15 cellular contexts compared by ENCODE assay signal in the genomic region with DNA sequence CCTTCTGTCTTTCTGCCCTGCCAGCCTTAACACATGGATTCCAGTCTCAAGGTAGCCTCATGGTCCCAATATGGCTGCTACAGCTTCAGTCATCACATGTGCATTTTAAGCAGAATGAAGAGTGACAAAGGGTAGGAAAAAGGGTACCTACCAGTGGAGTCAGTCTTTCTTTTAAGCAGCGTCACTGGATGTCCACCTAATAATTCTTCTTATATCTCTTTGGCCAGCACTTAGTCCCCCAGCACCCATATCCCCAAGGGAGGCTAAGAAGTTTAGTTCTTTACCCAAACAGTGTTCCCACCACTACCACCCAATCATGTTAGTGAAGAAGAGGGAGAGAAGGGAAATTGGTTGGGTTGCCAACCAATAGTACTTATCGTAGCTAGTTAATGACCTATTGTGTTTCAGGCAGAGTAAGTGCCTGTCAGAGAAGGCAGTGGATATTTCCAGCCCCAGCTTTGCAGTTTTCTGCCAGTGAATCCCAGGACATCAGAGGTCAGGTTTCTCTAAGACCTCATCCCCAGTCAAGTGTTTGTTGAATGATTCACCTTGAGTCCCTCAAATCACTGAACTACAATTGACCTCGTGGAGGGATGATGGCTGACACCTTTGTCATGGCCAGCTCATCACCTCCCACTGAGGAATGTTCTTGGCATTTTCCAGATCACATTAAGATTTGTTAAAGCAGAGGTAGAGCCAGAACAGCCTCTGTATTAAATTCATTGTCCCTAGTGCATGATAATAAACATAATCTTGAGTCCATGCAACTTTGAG.
DNase-seq lines count a peak whose midpoint lies in the region; ATAC-seq, FAIRE-seq and TF ChIP-seq lines count a peak whose summit lies in the region.
"Had no signal": no experiment of that assay in that cellular context is flagged by ENCODE, and none has a peak within 500 bp of the region (broad histone marks: within the 10 kb centered on the region; RNA-seq: fewer than 3 reads in every experiment).

No MANE protein-coding gene starts in this region.

- H3K4me1 ChIP-seq in HepG2 (ENCODE audit: insufficient read depth, low read length) = peaks cover 42% of the 10 kb centered on the region
- H3K4me1 ChIP-seq in right lobe of liver = no peaks in the 10 kb centered on the region
- H3K4me1 ChIP-seq: tibial nerve had no signal

- 49% methylated on average over 3 of the region's 3 CpGs for WGBS in HepG2 (ENCODE audit: low lambda C conversion rate)
- WGBS in right lobe of liver (ENCODE audit: insufficient coverage, low coverage, low lambda C conversion rate, missing lambda C conversion rate) = 58% methylated on average over 3 of the region's 3 CpGs

- POLR2A ChIA-PET in HepG2 (lab: Yijun Ruan, JAX) = interaction anchor here (1.3 kb wide), 1 partner anchor 25 kb away, joined by 7 read pairs; no protein-coding TSS in a partner anchor

- no TSS peak for BruUV-seq in HepG2 (replicated peaks; lab: Mats Ljungman, UMichigan)

- H3K27ac ChIP-seq in HepG2 (ENCODE audit: extremely low read length, insufficient read depth, low read length) = no peak overlapping the region
- no peak overlapping the region for H3K27ac ChIP-seq in right lobe of liver
- H3K27ac ChIP-seq: tibial nerve had no signal

- CTCF ChIA-PET in HepG2 (lab: Yijun Ruan, JAX; ENCODE audit: low intra/inter-chr PET ratio, low total read pairs) = no interaction called here

- no peak overlapping the region for H3K4me2 ChIP-seq in HepG2 (ENCODE audit: low read depth, low read length)

- DNase-seq in HepG2 (ENCODE audit: low spot score) = peak; percentile 63
- DNase-seq in right lobe of liver = no peak
- DNase-seq in SW 1271 (lab: John Stamatoyannopoulos, UW) = peak; percentile 69 to 70
- DNase-seq in foreskin fibroblast = peak; percentile 54 to 75
- no peak for DNase-seq in NCI-H2227 treated with DMSO at 0.1 percent for 48 hours (lab: John Stamatoyannopoulos, UW)
- no peak for DNase-seq in NCI-H524 (lab: John Stamatoyannopoulos, UW)
- DNase-seq in NCI-H1092 (lab: John Stamatoyannopoulos, UW) = no peak
- DNase-seq: activated CD4-positive, CD25-positive, alpha-beta regulatory T cell; DMS153; KBM-7; NCI-H1930; NK-92 treated with Interleukin-12 subunit alpha and Interleukin-12 subunit beta, amount 100 ng/mL, for 24 hours; stimulated activated CD4-positive, alpha-beta T cell treated with anti-CD3 and anti-CD28 coated beads, Interleukin-1b, Interleukin-23, amount 100 ng/mL, for 48 hours had no signal

- H3K9me3 ChIP-seq in HepG2 (ENCODE audit: low read length) (no peaks in the 10 kb centered on the region), right lobe of liver (no peaks in the 10 kb centered on the region)

- no peak for TF ChIP-seq RAD21 in HepG2 (CRISPR knock-in tag; IDR thresholded peaks at IDR 0.05)

- in situ Hi-C loops in HepG2 (cut with HindIII; ENCODE audit: extremely low pct_ligation_motif_present, low pct_unique_long_range_greater_than_20kb) = no loop called here

- no peaks in the 10 kb centered on the region for H4K20me1 ChIP-seq in HepG2 (ENCODE audit: insufficient read depth, low read length)

- no peak for TF ChIP-seq EP300 in HepG2 (IDR thresholded peaks at IDR 0.05; ENCODE audit: low read depth in 2 of 2, low read length in 2 of 2)
- no peak for TF ChIP-seq EP300 in HepG2 (CRISPR knock-in tag; IDR thresholded peaks at IDR 0.05; ENCODE audit: borderline replicate concordance)

- H3K4me3 ChIP-seq in HepG2 (replicated peaks in 1 of 3; ENCODE audit: insufficient read depth in 1 of 3, low read depth in 2 of 3, low read length in 3 of 3) (no peak overlapping the region), right lobe of liver (no peak overlapping the region), foreskin fibroblast (ENCODE audit: low read depth in 1 of 2, low read length in 2 of 2) (no peak overlapping the region)
- H3K4me3 ChIP-seq: tibial nerve had no signal

- no peaks in the 10 kb centered on the region for H3K36me3 ChIP-seq in HepG2 (replicated peaks in 1 of 2; ENCODE audit: control insufficient read depth in 1 of 2, insufficient read depth in 2 of 2, low read length in 2 of 2)
- H3K36me3 ChIP-seq in right lobe of liver = no peaks in the 10 kb centered on the region
- H3K36me3 ChIP-seq: tibial nerve had no signal

- H3K79me2 ChIP-seq in HepG2 (ENCODE audit: insufficient read depth, low read length) = no peaks in the 10 kb centered on the region

- H3K27me3 ChIP-seq in HepG2 (ENCODE audit: control insufficient read depth in 1 of 2, insufficient read depth in 2 of 2, low read length in 2 of 2) (no peaks in the 10 kb centered on the region), right lobe of liver (no peaks in the 10 kb centered on the region)
- H3K27me3 ChIP-seq: tibial nerve had no signal

- FAIRE-seq in HepG2 (lab: Jason Lieb, UNC) = no peak

- no peak overlapping the region for H2AFZ ChIP-seq in HepG2 (ENCODE audit: low read length)

- intact Hi-C loops in HepG2 (cut with micrococcal nuclease; ENCODE audit: unreplicated experiment) (no loop called here), right lobe of liver (cut with DNase I) (no loop called here)

- ATAC-seq in HepG2 (no peak), right lobe of liver (no peak), HG03469 (IDR thresholded peaks at IDR 0.05; ENCODE audit: unreplicated experiment) (no peak)

- TF ChIP-seq POLR2A in HepG2 (IDR thresholded peaks at IDR 0.05; ENCODE audit: insufficient read depth in 1 of 2, low read depth in 2 of 2, low read length in 2 of 2) = no peak
- TF ChIP-seq POLR2A in right lobe of liver (IDR thresholded peaks at IDR 0.05) = no peak

- TF ChIP-seq CTCF in HepG2 (CRISPR knock-in tag; IDR thresholded peaks at IDR 0.05) (no peak), right lobe of liver (IDR thresholded peaks at IDR 0.05) (no peak), foreskin fibroblast (IDR thresholded peaks at IDR 0.05; ENCODE audit: low read depth, low read length) (no peak)

- no peak overlapping the region for H3K9ac ChIP-seq in HepG2 (ENCODE audit: insufficient read depth, low read depth, low read length)

TF ChIP-seq in HepG2, 621 proteins besides CTCF, POLR2A, EP300 and RAD21 (continues in another document):
- TF ChIP-seq, protein P1, sequence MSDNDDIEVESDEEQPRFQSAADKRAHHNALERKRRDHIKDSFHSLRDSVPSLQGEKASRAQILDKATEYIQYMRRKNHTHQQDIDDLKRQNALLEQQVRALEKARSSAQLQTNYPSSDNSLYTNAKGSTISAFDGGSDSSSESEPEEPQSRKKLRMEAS (IDR thresholded peaks at IDR 0.05) = no peak
- TF ChIP-seq SRSF1 (optimal IDR thresholded peaks at IDR 0.05; ENCODE audit: low read depth, low read length) = no peak
- TF ChIP-seq ZNF296 (CRISPR knock-in tag; conservative IDR thresholded peaks at IDR 0.05) = no peak
- no peak for TF ChIP-seq CAMTA2 (CRISPR knock-in tag; IDR thresholded peaks at IDR 0.05; ENCODE audit: borderline replicate concordance)
- TF ChIP-seq TAF1 (CRISPR knock-in tag; IDR thresholded peaks at IDR 0.05) = no peak

Comparison
In these comparisons a context has a peak if more than half of its experiments do, and no peak if none do; other contexts are left out.
1. DNase-seq: peak in HepG2 (single experiment), SW 1271 (2 of 2) and foreskin fibroblast (2 of 2); none in right lobe of liver (0 of 3), NCI-H2227 treated with DMSO at 0.1 percent for 48 hours (single experiment), NCI-H524 (0 of 2) and NCI-H1092 (single experiment).